Comparison of ENCODE assay signal across 7 cellular contexts in the genomic region with DNA sequence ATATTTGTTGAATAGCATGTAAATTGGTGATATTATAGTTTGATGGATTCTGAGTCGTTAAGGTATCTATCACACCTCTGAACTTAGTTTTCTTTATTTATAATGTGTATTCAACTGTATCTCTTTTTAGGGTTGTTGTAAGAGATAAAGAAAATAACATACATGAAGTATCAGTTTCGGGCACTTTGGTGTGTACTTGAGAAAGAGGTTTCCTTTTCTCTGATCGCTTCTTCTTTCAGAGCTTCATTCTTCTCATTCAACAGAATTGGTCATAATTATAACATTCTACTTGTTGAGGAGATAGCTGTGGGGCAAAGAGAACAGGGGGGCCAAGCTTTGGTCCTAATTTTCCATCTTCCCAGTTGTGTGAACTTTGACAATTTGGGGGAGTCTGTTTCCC.
"Had no signal": no experiment of that assay in that cellular context is flagged by ENCODE, and none has a peak within 500 bp of the region (broad histone marks: within the 10 kb centered on the region; RNA-seq: fewer than 3 reads in every experiment).

No MANE protein-coding gene starts in this region.

- FAIRE-seq: HTR-8/SVneo, K562 had no signal

- DNase-seq: GOT3, H9, HFFc6, KG1 had no signal

- H2AFZ ChIP-seq: GM23248 had no signal

- H3K9ac ChIP-seq: GM23248 had no signal

- ATAC-seq: K562 had no signal

- H3K27ac ChIP-seq: GM23248 had no signal

- H3K4me3 ChIP-seq: GM23248, K562 had no signal
